Comparison of ENCODE assay signal across 8 cellular contexts in the genomic region with DNA sequence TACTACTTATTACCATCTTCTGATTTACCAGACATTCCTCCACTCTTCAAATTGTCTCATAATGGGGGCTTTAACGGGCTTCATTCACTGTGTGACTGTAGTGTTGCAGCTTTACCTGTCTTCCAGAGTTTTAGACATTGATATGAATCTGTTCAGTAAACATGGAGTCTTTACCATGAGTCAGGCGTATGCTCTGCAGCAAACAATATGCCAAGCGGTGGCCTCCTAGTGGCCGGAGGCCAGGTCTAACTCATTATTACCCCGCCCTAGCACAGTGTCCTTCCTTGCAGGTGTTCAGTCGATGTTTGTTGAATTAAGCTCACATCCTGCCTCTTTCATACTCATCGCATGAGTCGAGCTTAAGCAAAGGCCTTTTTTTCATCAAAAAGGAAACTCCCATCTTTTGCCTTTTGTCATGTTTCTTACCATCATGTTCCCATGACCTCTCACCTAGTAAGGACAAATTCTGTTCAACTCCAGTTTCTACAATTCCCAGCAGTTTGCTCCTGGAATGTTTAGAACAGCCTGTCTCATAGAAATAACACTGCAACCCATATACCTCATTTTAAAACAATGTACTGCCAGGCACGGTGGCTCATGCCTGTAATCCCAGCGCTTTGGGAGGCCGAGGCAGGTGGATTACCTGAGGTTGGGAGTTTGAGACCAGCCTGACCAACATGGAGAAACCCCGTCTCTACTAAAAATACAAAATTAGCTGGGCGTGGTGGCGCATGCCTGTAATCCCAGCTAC. TPM values are rescaled to one million over a fixed set of nuclear protein-coding genes. Genes with fewer than 3 reads are reported as not detected.
DNase-seq lines count a peak whose midpoint lies in the region; ATAC-seq, FAIRE-seq and TF ChIP-seq lines count a peak whose summit lies in the region.

No MANE protein-coding gene starts in this region.

- H3K27ac ChIP-seq in A549, result peak overlapping the region; percentile 91 to 96
- H3K27ac ChIP-seq in sigmoid colon, result peak overlapping the region; percentile 80 to 91 (median 85)

- H3K4me3 ChIP-seq in A549, result no peak overlapping the region
- H3K4me3 ChIP-seq in foreskin fibroblast (ENCODE audit: low read depth in 1 of 2, low read length in 2 of 2), result no peak overlapping the region
- no peak overlapping the region for H3K4me3 ChIP-seq in sigmoid colon

- TF ChIP-seq RAD21 in A549 (conservative IDR thresholded peaks at IDR 0.05 in 1 of 2, IDR thresholded peaks at IDR 0.05 in 1 of 2), result peak; percentile 64 to 71

- H3K4me1 ChIP-seq in A549 (peaks cover 96% of the 10 kb centered on the region), sigmoid colon (peaks cover 0 to 39% (median 35%) of the 10 kb centered on the region in 4 donors)

- H3K27me3 ChIP-seq in sigmoid colon, result no peaks in the 10 kb centered on the region

- FAIRE-seq in A549 (lab: Jason Lieb, UNC), result peak; percentile 98

- intact Hi-C loops in sigmoid colon (cut with DNase I), result no loop called here

- no peaks in the 10 kb centered on the region for H3K36me3 ChIP-seq in sigmoid colon

- TF ChIP-seq CTCF in A549 (IDR thresholded peaks at IDR 0.05), result peak; percentile 67
- peak; percentile 16 for TF ChIP-seq CTCF in foreskin fibroblast (IDR thresholded peaks at IDR 0.05; ENCODE audit: low read depth, low read length)
- TF ChIP-seq CTCF in sigmoid colon (IDR thresholded peaks at IDR 0.05), result peak in 1 of 4 experiments; percentile 12

- H3K9me3 ChIP-seq in A549 (peaks cover 7% of the 10 kb centered on the region; the same call in 1 of the 3 replicates), sigmoid colon (no peaks in the 10 kb centered on the region)

- TF ChIP-seq POLR2A in A549 (IDR thresholded peaks at IDR 0.05; ENCODE audit: low read length) (no peak), sigmoid colon (IDR thresholded peaks at IDR 0.05) (no peak)

- WGBS in A549 (ENCODE audit: missing lambda C conversion rate), result 13% methylated on average over 14 of the region's 14 CpGs
- WGBS in sigmoid colon, 2 donors, result 47 to 64% methylated on average over 14 of the region's 14 CpGs

- POLR2A ChIA-PET in A549 (lab: Yijun Ruan, JAX), result interaction anchor here (0.6 to 1.2 kb wide), 8 partner anchors 22 to 704 kb away, joined by 3 to 15 read pairs (median 4); a partner anchor contains a TSS

- ATAC-seq in A549, result peak; percentile 82 to 88
- ATAC-seq in GM19351 (IDR thresholded peaks at IDR 0.05; ENCODE audit: unreplicated experiment), result peak; percentile 72
- no peak for ATAC-seq in HG03045 (IDR thresholded peaks at IDR 0.05; ENCODE audit: unreplicated experiment)

- TF ChIP-seq EP300 in A549 (IDR thresholded peaks at IDR 0.05) (peak; percentile 95 to 97), sigmoid colon (IDR thresholded peaks at IDR 0.05) (no peak)

- CTCF ChIA-PET in A549 (lab: Yijun Ruan, JAX), result interaction anchor here (0.6 to 2.4 kb wide), 24 partner anchors 9 to 524 kb away, joined by 3 to 17 read pairs (median 4); no protein-coding TSS in a partner anchor

- DNase-seq in A549 (ENCODE audit: low read depth in 1 of 2, low spot score in 1 of 2) (peak; percentile 86 to 100), NCI-H748 (lab: John Stamatoyannopoulos, UW; ENCODE audit: unreplicated experiment) (peak; percentile 90), foreskin fibroblast (peak; percentile 80 to 84), sigmoid colon (peak; percentile 65), NCI-H2107 treated with DMSO at 0.1 percent for 48 hours (lab: John Stamatoyannopoulos, UW; ENCODE audit: unreplicated experiment) (no peak)
- DNase-seq in activated T-cell treated with anti-CD3 and anti-CD28 coated beads, Interleukin-2, amount 50 U/mL, for 1 hour, result peak; percentile 51

- peak overlapping the region; percentile 61 for H3K4me2 ChIP-seq in A549

TF ChIP-seq in A549, 52 proteins besides CTCF, POLR2A, EP300 and RAD21 (continues in another document):
- TF ChIP-seq FOSL2 (IDR thresholded peaks at IDR 0.05) (peak; percentile 89), FOSL2 (CRISPR knock-in tag; IDR thresholded peaks at IDR 0.05) (peak; percentile 98), KDM5A (IDR thresholded peaks at IDR 0.05) (no peak), JUN (IDR thresholded peaks at IDR 0.05) (peak; percentile 98), ESRRA (IDR thresholded peaks at IDR 0.05; ENCODE audit: borderline replicate concordance, low read length) (no peak; the same call in 1 of the 2 replicates), ZFP36 (IDR thresholded peaks at IDR 0.05; ENCODE audit: borderline replicate concordance, partially characterized antibody) (no peak), HDAC2 (IDR thresholded peaks at IDR 0.05) (no peak), POLR2AphosphoS2 (conservative IDR thresholded peaks at IDR 0.05; ENCODE audit: low read length) (peak; percentile 46; the same call in 1 of the 2 replicates), SMC3 (IDR thresholded peaks at IDR 0.05) (peak; percentile 78), ZNF302 (CRISPR knock-in tag; IDR thresholded peaks at IDR 0.05) (peak; percentile 99)
- TF ChIP-seq, protein P1, sequence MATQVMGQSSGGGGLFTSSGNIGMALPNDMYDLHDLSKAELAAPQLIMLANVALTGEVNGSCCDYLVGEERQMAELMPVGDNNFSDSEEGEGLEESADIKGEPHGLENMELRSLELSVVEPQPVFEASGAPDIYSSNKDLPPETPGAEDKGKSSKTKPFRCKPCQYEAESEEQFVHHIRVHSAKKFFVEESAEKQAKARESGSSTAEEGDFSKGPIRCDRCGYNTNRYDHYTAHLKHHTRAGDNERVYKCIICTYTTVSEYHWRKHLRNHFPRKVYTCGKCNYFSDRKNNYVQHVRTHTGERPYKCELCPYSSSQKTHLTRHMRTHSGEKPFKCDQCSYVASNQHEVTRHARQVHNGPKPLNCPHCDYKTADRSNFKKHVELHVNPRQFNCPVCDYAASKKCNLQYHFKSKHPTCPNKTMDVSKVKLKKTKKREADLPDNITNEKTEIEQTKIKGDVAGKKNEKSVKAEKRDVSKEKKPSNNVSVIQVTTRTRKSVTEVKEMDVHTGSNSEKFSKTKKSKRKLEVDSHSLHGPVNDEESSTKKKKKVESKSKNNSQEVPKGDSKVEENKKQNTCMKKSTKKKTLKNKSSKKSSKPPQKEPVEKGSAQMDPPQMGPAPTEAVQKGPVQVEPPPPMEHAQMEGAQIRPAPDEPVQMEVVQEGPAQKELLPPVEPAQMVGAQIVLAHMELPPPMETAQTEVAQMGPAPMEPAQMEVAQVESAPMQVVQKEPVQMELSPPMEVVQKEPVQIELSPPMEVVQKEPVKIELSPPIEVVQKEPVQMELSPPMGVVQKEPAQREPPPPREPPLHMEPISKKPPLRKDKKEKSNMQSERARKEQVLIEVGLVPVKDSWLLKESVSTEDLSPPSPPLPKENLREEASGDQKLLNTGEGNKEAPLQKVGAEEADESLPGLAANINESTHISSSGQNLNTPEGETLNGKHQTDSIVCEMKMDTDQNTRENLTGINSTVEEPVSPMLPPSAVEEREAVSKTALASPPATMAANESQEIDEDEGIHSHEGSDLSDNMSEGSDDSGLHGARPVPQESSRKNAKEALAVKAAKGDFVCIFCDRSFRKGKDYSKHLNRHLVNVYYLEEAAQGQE (IDR thresholded peaks at IDR 0.05), result no peak
- TF ChIP-seq, protein P2, sequence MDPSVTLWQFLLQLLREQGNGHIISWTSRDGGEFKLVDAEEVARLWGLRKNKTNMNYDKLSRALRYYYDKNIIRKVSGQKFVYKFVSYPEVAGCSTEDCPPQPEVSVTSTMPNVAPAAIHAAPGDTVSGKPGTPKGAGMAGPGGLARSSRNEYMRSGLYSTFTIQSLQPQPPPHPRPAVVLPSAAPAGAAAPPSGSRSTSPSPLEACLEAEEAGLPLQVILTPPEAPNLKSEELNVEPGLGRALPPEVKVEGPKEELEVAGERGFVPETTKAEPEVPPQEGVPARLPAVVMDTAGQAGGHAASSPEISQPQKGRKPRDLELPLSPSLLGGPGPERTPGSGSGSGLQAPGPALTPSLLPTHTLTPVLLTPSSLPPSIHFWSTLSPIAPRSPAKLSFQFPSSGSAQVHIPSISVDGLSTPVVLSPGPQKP (IDR thresholded peaks at IDR 0.05; ENCODE audit: low read depth, low read length), result no peak
- TF ChIP-seq, protein P3, sequence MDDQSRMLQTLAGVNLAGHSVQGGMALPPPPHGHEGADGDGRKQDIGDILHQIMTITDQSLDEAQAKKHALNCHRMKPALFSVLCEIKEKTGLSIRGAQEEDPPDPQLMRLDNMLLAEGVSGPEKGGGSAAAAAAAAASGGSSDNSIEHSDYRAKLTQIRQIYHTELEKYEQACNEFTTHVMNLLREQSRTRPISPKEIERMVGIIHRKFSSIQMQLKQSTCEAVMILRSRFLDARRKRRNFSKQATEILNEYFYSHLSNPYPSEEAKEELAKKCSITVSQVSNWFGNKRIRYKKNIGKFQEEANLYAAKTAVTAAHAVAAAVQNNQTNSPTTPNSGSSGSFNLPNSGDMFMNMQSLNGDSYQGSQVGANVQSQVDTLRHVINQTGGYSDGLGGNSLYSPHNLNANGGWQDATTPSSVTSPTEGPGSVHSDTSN (IDR thresholded peaks at IDR 0.05), result peak; percentile 75
- TF ChIP-seq, protein P4, sequence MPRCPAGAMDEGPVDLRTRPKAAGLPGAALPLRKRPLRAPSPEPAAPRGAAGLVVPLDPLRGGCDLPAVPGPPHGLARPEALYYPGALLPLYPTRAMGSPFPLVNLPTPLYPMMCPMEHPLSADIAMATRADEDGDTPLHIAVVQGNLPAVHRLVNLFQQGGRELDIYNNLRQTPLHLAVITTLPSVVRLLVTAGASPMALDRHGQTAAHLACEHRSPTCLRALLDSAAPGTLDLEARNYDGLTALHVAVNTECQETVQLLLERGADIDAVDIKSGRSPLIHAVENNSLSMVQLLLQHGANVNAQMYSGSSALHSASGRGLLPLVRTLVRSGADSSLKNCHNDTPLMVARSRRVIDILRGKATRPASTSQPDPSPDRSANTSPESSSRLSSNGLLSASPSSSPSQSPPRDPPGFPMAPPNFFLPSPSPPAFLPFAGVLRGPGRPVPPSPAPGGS (IDR thresholded peaks at IDR 0.05), result peak; percentile 94

RNA-seq across cellular contexts. Expression of a gene that starts 39.4 kb away (rescaled TPM):
- polyA plus RNA-seq in A549 (2011; rRNA removed), result 24.4 and 28.3 TPM in 2 replicates
- 9.0 and 10.4 TPM in 2 replicates for polyA plus RNA-seq in A549 (2012; cell fraction: cytosol; rRNA removed)
- polyA plus RNA-seq in A549 (2012; cell fraction: nucleus; rRNA removed), result 3.6 and 4.7 TPM in 2 replicates
- 15.5 to 15.9 TPM (median 15.7 TPM) in 3 replicates for polyA plus RNA-seq in A549 (2017; fragmentation: RNase III; extraction: RNeasy Plus Mini Kit Qiagen cat#74134 plus additional on column Dnase treatment)
- polyA minus RNA-seq in A549 (2011; rRNA and poly(A)+ RNA removed), result 27.4 and 33.7 TPM in 2 replicates
- 10 to 100 TPM; 13.8 to 23.2 (median 14.6) TPM for total RNA-seq in sigmoid colon
- 1 to 10 TPM; 3.9 to 5.9 (median 5.4) TPM for polyA plus RNA-seq in sigmoid colon

RNA-seq across cellular contexts. Expression of a gene that starts 39.6 kb away (rescaled TPM):
- polyA plus RNA-seq in A549 (2011; rRNA removed) (53.7 and 57.3 TPM in 2 replicates), A549 (2017; fragmentation: RNase III; extraction: RNeasy Plus Mini Kit Qiagen cat#74134 plus additional on column Dnase treatment) (67.3 to 81.7 TPM (median 69.4 TPM) in 3 replicates), sigmoid colon (10 to 100 TPM in 1 of 3 donors, 1 to 10 TPM in 2; 8.1 to 13.3 (median 9.0) TPM)
- polyA plus RNA-seq in A549 (2012; cell fraction: cytosol; rRNA removed), result 16.0 and 16.7 TPM in 2 replicates
- polyA plus RNA-seq in A549 (2012; cell fraction: nucleus; rRNA removed), result 11.6 and 25.0 TPM in 2 replicates
- polyA minus RNA-seq in A549 (2011; rRNA and poly(A)+ RNA removed), result 35.0 and 37.4 TPM in 2 replicates
- total RNA-seq in sigmoid colon, result 10 to 100 TPM; 28.9 to 63.0 (median 45.7) TPM
